Comparison of ENCODE assay signal across 12 cellular contexts in the genomic region with DNA sequence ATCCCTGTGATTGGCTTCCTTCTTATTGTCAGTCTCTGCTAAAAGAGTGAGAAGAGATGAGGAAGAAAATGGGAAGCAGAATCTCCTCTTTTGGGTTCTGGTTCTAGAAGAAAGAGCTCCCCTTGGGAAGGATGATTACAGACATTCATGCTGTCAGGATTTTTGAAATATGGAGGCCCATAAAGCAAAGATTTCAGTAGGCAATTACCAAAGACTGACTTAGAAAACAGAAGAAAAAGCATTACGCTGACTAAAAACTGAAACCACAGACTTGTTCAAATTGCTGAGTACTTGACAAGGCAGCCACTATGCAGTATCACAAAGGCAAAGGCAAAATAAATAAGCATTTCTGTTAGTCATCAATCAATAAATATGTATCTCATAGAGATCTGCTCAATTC.
DNase-seq lines count a peak whose midpoint lies in the region; ATAC-seq, FAIRE-seq and TF ChIP-seq lines count a peak whose summit lies in the region.
"Had no signal": no experiment of that assay in that cellular context is flagged by ENCODE, and none has a peak within 500 bp of the region (broad histone marks: within the 10 kb centered on the region; RNA-seq: fewer than 3 reads in every experiment).

No MANE protein-coding gene starts in this region.

- no peak for TF ChIP-seq POLR2A in GM18505 (IDR thresholded peaks at IDR 0.05; ENCODE audit: borderline replicate concordance, extremely low read depth, insufficient read depth, insufficient read length)
- TF ChIP-seq POLR2A in H54 (IDR thresholded peaks at IDR 0.05; ENCODE audit: low read depth, low read length) = no peak

- H4K20me1 ChIP-seq in OCI-LY7 (ENCODE audit: insufficient read depth, low read length) = no peaks in the 10 kb centered on the region

- no peak for FAIRE-seq in H54 (lab: Jason Lieb, UNC)
- FAIRE-seq: endothelial cell of umbilical vein had no signal

- H3K9me2 ChIP-seq in OCI-LY7 (ENCODE audit: insufficient read depth, low read length) = no peaks in the 10 kb centered on the region

- CTCF ChIA-PET in OCI-LY7 (lab: Charles Lee; ENCODE audit: unreplicated experiment) = no interaction called here

- no peak overlapping the region for H2AFZ ChIP-seq in OCI-LY7 (ENCODE audit: low read length)

- no TSS peak for BruUV-seq in OCI-LY7 (replicated peaks; lab: Mats Ljungman, UMichigan)

- H3K4me1 ChIP-seq in OCI-LY7 (ENCODE audit: insufficient read depth, low read length, poor library complexity, severe bottlenecking) = no peaks in the 10 kb centered on the region
- H3K4me1 ChIP-seq: testis had no signal

- H3K9me3 ChIP-seq in OCI-LY7 (ENCODE audit: low read length) = no peaks in the 10 kb centered on the region
- H3K9me3 ChIP-seq: testis had no signal

- no peak for TF ChIP-seq CTCF in OCI-LY7 (conservative IDR thresholded peaks at IDR 0.05; ENCODE audit: low read length)

- intact Hi-C loops in OCI-LY7 (cut with micrococcal nuclease; ENCODE audit: unreplicated experiment) (no loop called here), left colon (cut with DNase I, micrococcal nuclease) (no loop called here)

- H3K4me3 ChIP-seq in OCI-LY7 (ENCODE audit: low read depth, low read length, poor library complexity, severe bottlenecking) = no peak overlapping the region
- H3K4me3 ChIP-seq: testis had no signal

- no peak overlapping the region for H3K27ac ChIP-seq in OCI-LY7 (ENCODE audit: low read depth, low read length, poor library complexity, severe bottlenecking)
- H3K27ac ChIP-seq: testis had no signal

- no peaks in the 10 kb centered on the region for H3K79me2 ChIP-seq in OCI-LY7 (ENCODE audit: insufficient read depth, low read depth, low read length)

- no peaks in the 10 kb centered on the region for H3K36me3 ChIP-seq in OCI-LY7 (ENCODE audit: insufficient read depth, low read length)

- peak; percentile 77 for ATAC-seq in GM18505 (IDR thresholded peaks at IDR 0.05; ENCODE audit: unreplicated experiment)
- ATAC-seq in GM21447 (IDR thresholded peaks at IDR 0.05; ENCODE audit: unreplicated experiment) = peak; percentile 76
- ATAC-seq in HG03039 (IDR thresholded peaks at IDR 0.05; ENCODE audit: unreplicated experiment) = peak; percentile 74
- no peak for ATAC-seq in left colon

- POLR2A ChIA-PET in OCI-LY7 (lab: Charles Lee) = no interaction called here

- H3K4me2 ChIP-seq in OCI-LY7 (ENCODE audit: low read length) = no peak overlapping the region

- DNase-seq in astrocyte of the hippocampus (ENCODE audit: low read depth, low spot score) (peak; percentile 4), OCI-LY7 (ENCODE audit: low spot score) (no peak), left colon (no peak), H54 (ENCODE audit: insufficient read length, low spot score) (no peak)
- DNase-seq in stimulated activated CD4-positive, alpha-beta T cell treated with anti-CD3 and anti-CD28 coated beads, Interleukin-2, amount 100 ng/mL, for 48 hours = no peak
- DNase-seq: NCI-H510A, SHP77 treated with DMSO at 0.1 percent for 48 hours, testis had no signal
